ENCODE assay signal across 8 cellular contexts in the genomic region with DNA sequence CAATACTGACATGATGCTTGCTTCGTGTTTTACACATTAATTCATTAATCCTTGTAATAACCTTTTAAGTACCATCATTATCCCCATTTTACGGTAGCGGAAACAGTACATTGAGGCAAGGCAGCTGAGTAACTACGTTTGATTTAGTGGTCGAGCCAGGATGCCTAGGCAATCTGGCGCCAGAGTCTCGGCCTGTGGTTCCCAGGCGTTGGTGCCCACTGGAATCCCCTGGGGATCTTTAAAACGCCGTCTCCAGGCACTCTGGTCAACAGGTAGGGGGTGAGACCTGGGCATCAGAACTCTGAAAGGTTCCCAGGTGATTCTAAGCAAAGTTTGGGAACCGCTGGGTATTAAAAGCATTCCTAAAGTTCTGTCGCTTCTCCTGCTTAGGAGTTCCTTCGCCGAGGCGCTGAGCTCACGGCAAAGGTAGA. TPM values are rescaled to one million over a fixed set of nuclear protein-coding genes. Genes with fewer than 3 reads are reported as not detected.
DNase-seq lines count a peak whose midpoint lies in the region; ATAC-seq and TF ChIP-seq lines count a peak whose summit lies in the region.

No MANE protein-coding gene starts in this region.

- ATAC-seq in heart right ventricle (peak in 2 of 8 donors; percentile 1 to 2), HG03439 (IDR thresholded peaks at IDR 0.05; ENCODE audit: unreplicated experiment) (no peak)

- H3K4me1 ChIP-seq in heart right ventricle: peaks cover 0 to 22% (median 11%) of the 10 kb centered on the region in 9 donors
- H3K4me1 ChIP-seq in thyroid gland: peaks cover 0 to 12% of the 10 kb centered on the region in 2 donors

- H3K4me3 ChIP-seq in heart right ventricle (peak overlapping the region; percentile 73 to 99 (median 94)), thyroid gland (replicated peaks in 1 of 3) (peak overlapping the region; percentile 72 to 98 (median 92))

- H3K27me3 ChIP-seq in heart right ventricle: no peaks in the 10 kb centered on the region
- no peaks in the 10 kb centered on the region for H3K27me3 ChIP-seq in thyroid gland

- no peak for TF ChIP-seq CTCF in heart right ventricle (IDR thresholded peaks at IDR 0.05)
- no peak for TF ChIP-seq CTCF in thyroid gland (IDR thresholded peaks at IDR 0.05)

- intact Hi-C loops in heart right ventricle (cut with DNase I): no loop called here
- intact Hi-C loops in cardiac septum (cut with DNase I): no loop called here
- intact Hi-C loops in thyroid gland (cut with DNase I): no loop called here

- no peak for DNase-seq in heart right ventricle
- no peak for DNase-seq in cardiac septum (ENCODE audit: low spot score)
- no peak for DNase-seq in activated naive CD8-positive, alpha-beta T cell treated with anti-CD3 and anti-CD28 coated beads for 36 hours
- peak; percentile 70 for DNase-seq in left kidney (ENCODE audit: low read depth, low spot score)
- no peak for DNase-seq in thyroid gland
- no peak for DNase-seq in stimulated activated naive CD4-positive, alpha-beta T cell treated with Interleukin-2 at 50 U/mL for 16 hours (lab: John Stamatoyannopoulos, UW)
- no peak for DNase-seq in cortex of kidney (lab: John Stamatoyannopoulos, UW)

- H3K4me3 Mint-ChIP-seq in activated naive CD8-positive, alpha-beta T cell treated with anti-CD3 and anti-CD28 coated beads for 36 hours: peak overlapping the region; percentile 79

- H3K36me3 ChIP-seq in heart right ventricle: peaks cover 0 to 16% (median 0%) of the 10 kb centered on the region in 9 donors
- H3K36me3 ChIP-seq in thyroid gland: no peaks in the 10 kb centered on the region

- 20 to 22% methylated on average over 16 of the region's 16 CpGs for WGBS in heart right ventricle, 2 donors
- WGBS in thyroid gland, 2 donors: 14 to 20% methylated on average over 15 to 16 of the region's 16 CpGs

- H3K36me3 Mint-ChIP-seq in activated naive CD8-positive, alpha-beta T cell treated with anti-CD3 and anti-CD28 coated beads for 36 hours: peaks cover 17% of the 10 kb centered on the region

- H3K27ac Mint-ChIP-seq in activated naive CD8-positive, alpha-beta T cell treated with anti-CD3 and anti-CD28 coated beads for 36 hours: peak overlapping the region; percentile 58

- H3K27me3 Mint-ChIP-seq in activated naive CD8-positive, alpha-beta T cell treated with anti-CD3 and anti-CD28 coated beads for 36 hours: no peaks in the 10 kb centered on the region

- TF ChIP-seq POLR2A in thyroid gland (IDR thresholded peaks at IDR 0.05): no peak

- H3K9me3 ChIP-seq in heart right ventricle: no peaks in the 10 kb centered on the region
- no peaks in the 10 kb centered on the region for H3K9me3 ChIP-seq in thyroid gland

- H3K27ac ChIP-seq in heart right ventricle: peak overlapping the region in 9 of 10 donors; percentile 82 to 92 (median 90)
- H3K27ac ChIP-seq in thyroid gland: peak overlapping the region; percentile 54 to 89 (median 60)

- no peaks in the 10 kb centered on the region for H3K9me3 Mint-ChIP-seq in activated naive CD8-positive, alpha-beta T cell treated with anti-CD3 and anti-CD28 coated beads for 36 hours

- peaks cover 24% of the 10 kb centered on the region for H3K4me1 Mint-ChIP-seq in activated naive CD8-positive, alpha-beta T cell treated with anti-CD3 and anti-CD28 coated beads for 36 hours

RNA-seq across cellular contexts. Expression of a gene that starts 1.0 kb away (rescaled TPM):
- total RNA-seq in heart right ventricle (10 to 100 TPM; 14.6 to 27.5 (median 19.1) TPM), cardiac septum (19.0 TPM), thyroid gland (10 to 100 TPM; 10.3 to 19.2 (median 12.2) TPM)
- 10 to 100 TPM in 1 of 2 donors, 1 to 10 TPM in 1; 5.0 to 16.8 TPM for polyA plus RNA-seq in heart right ventricle
- 10 to 100 TPM; 19.0 to 19.1 TPM for total RNA-seq in activated naive CD8-positive, alpha-beta T cell treated with anti-CD3 and anti-CD28 coated beads for 36 hours
